7 cellular contexts compared by ENCODE assay signal in genomic region chr19:10503002-10503789, GRCh38. TPM values are rescaled to one million over a fixed set of nuclear protein-coding genes. Genes with fewer than 3 reads are reported as not detected.
A peak's percentile ranks its signal among the peaks of the same experiment; 100 is the strongest.
DNase-seq lines count a peak whose midpoint lies in the region; ATAC-seq, FAIRE-seq and TF ChIP-seq lines count a peak whose summit lies in the region.

Gene KEAP1 (minus strand): TSS chr19:10503356. CDS start chr19:10500033, 3,323 bp downstream.

- no peak for TF ChIP-seq POLR2A in GM12892 (IDR thresholded peaks at IDR 0.05; ENCODE audit: low read depth, low read length)

- peak; percentile 21 for FAIRE-seq in GM12892 (lab: Jason Lieb, UNC)

- TF ChIP-seq CTCF in neutrophil (IDR thresholded peaks at IDR 0.05), result no peak

- H3K36me3 ChIP-seq in neutrophil, result peaks cover 16% of the 10 kb centered on the region

- no peak for DNase-seq in GM12892 (ENCODE audit: insufficient read length)
- peak; percentile 65 for DNase-seq in NCI-H2171 treated with DMSO at 0.1 percent for 48 hours (lab: John Stamatoyannopoulos, UW)
- DNase-seq in activated naive CD4-positive, alpha-beta T cell treated with Interleukin-2 at 50 U/mL for 16 hours, result peak; percentile 51
- DNase-seq in germinal center (ENCODE audit: low spot score), result peak; percentile 53

- ATAC-seq in HG02610 (IDR thresholded peaks at IDR 0.05; ENCODE audit: unreplicated experiment) (peak; percentile 24), GM18870 (IDR thresholded peaks at IDR 0.05; ENCODE audit: unreplicated experiment) (no peak)

- H3K27me3 ChIP-seq in neutrophil, result no peaks in the 10 kb centered on the region

- peak within 1 kb of the TSS; percentile 85 to 87 for H3K4me3 ChIP-seq in neutrophil (ENCODE audit: low read depth in 1 of 2, low read length in 1 of 2)

- H3K4me1 ChIP-seq in neutrophil (ENCODE audit: control insufficient read depth in 1 of 2, insufficient read depth in 1 of 2, low read depth in 1 of 2, low read length in 1 of 2), result peaks cover 11 to 18% of the 10 kb centered on the region in 2 experiments

- H3K9me3 ChIP-seq in neutrophil, result no peaks in the 10 kb centered on the region

- H3K27ac ChIP-seq in neutrophil, result peak within 1 kb of the TSS; percentile 85

RNA-seq across cellular contexts. Expression of gene KEAP1, which starts in this region (rescaled TPM):
- polyA plus RNA-seq in GM12892 (2012; ENCODE audit: missing spikeins), result 37.4 TPM
